1 cellular context compared by ENCODE assay signal in the genomic region with DNA sequence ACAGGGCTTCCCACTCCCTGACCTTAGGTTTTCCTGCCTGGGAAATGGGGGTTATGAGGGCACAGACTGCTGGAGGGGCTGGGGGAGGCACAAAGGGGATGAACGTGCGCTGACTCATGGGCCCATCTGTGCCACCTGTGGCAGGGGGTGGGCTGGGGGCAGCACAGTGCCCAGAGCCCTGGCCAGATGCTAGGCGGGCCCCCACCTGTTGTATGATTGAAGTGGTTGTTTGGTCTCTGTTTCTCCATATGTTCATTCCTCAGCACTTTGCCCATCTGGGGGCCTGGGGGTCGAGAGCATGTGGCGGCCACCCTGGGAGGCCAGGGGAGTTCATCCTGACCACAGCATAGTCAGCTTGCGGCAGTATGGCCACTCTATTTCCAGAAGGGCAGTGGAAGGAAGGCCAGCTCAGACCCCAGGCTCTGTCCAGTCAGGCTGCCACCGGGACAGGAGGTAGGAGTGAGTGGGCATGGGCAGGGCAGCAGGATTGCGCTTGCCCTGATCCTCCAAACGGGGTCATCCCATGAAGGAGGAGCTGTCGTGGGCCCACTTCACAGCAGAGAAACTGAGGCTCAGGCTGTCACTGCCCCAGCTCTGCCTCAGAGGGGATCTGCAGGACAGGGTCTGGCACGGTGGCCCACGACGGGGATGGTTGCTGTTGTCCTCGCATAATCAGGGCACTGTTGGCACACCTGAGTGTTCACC.
TF ChIP-seq lines count a peak whose summit lies in the region.

No MANE protein-coding gene starts in this region.

TF ChIP-seq in HEK293, 187 proteins besides CTCF, POLR2A, EP300 and RAD21 (continued from another document):
- TF ChIP-seq, protein P1, sequence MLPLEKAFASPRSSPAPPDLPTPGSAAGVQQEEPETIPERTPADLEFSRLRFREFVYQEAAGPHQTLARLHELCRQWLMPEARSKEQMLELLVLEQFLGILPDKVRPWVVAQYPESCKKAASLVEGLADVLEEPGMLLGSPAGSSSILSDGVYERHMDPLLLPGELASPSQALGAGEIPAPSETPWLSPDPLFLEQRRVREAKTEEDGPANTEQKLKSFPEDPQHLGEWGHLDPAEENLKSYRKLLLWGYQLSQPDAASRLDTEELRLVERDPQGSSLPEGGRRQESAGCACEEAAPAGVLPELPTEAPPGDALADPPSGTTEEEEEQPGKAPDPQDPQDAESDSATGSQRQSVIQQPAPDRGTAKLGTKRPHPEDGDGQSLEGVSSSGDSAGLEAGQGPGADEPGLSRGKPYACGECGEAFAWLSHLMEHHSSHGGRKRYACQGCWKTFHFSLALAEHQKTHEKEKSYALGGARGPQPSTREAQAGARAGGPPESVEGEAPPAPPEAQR (tag by site-specific recombination; IDR thresholded peaks at IDR 0.05) = no peak
- TF ChIP-seq, protein P2, sequence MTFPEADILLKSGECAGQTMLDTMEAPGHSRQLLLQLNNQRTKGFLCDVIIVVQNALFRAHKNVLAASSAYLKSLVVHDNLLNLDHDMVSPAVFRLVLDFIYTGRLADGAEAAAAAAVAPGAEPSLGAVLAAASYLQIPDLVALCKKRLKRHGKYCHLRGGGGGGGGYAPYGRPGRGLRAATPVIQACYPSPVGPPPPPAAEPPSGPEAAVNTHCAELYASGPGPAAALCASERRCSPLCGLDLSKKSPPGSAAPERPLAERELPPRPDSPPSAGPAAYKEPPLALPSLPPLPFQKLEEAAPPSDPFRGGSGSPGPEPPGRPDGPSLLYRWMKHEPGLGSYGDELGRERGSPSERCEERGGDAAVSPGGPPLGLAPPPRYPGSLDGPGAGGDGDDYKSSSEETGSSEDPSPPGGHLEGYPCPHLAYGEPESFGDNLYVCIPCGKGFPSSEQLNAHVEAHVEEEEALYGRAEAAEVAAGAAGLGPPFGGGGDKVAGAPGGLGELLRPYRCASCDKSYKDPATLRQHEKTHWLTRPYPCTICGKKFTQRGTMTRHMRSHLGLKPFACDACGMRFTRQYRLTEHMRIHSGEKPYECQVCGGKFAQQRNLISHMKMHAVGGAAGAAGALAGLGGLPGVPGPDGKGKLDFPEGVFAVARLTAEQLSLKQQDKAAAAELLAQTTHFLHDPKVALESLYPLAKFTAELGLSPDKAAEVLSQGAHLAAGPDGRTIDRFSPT (tag by site-specific recombination; IDR thresholded peaks at IDR 0.05) = 0 out of 2 replicates have a peak, but pooled peaks have one; percentile 48
- TF ChIP-seq SCRT2 (tag by site-specific recombination; IDR thresholded peaks at IDR 0.05) (peak; percentile 95), SCRT1 (tag by site-specific recombination; IDR thresholded peaks at IDR 0.05; ENCODE audit: borderline replicate concordance) (peak; percentile 84), ZFHX2 (tag by site-specific recombination; conservative IDR thresholded peaks at IDR 0.05) (0 out of 2 replicates have a peak, but pooled peaks have one; percentile 3), PRDM1 (tag by site-specific recombination; IDR thresholded peaks at IDR 0.05) (no peak), KLF8 (tag by site-specific recombination; IDR thresholded peaks at IDR 0.05) (no peak), ZNF138 (tag by site-specific recombination; IDR thresholded peaks at IDR 0.05; ENCODE audit: borderline replicate concordance) (no peak), MEIS1 (CRISPR knock-in tag; IDR thresholded peaks at IDR 0.05; ENCODE audit: borderline replicate concordance) (no peak)
